In the genomic region with DNA sequence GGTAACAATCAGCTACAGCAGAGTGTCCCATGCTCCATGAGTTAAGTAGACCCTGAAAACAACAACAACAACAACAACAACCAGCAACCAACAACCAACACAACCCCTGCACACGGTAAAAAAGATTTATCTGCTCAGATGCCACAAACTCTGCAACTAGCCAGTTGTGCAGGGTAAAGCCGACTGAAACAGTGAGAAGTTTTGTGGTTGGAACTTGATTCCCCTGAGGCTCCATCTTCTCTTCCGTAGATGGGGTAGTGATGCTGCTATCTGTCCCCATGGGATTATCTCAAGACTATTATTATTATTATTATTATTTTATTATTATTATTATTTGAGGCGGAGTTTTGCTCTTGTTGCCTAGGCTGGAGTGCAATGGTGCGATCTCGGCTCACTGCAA, we compare ENCODE assay signal across 11 cellular contexts. TPM values are rescaled to one million over a fixed set of nuclear protein-coding genes. Genes with fewer than 3 reads are reported as not detected.
DNase-seq lines count a peak whose midpoint lies in the region; ATAC-seq and TF ChIP-seq lines count a peak whose summit lies in the region.
"Had no signal": no experiment of that assay in that cellular context is flagged by ENCODE, and none has a peak within 500 bp of the region (broad histone marks: within the 10 kb centered on the region; RNA-seq: fewer than 3 reads in every experiment).

No MANE protein-coding gene starts in this region.

- no peaks in the 10 kb centered on the region for H3K27me3 ChIP-seq in H7 (ENCODE audit: control insufficient read depth, insufficient read depth, low read length)
- H3K27me3 ChIP-seq: cardiac muscle cell, uterus had no signal

- no peak overlapping the region for H3K4me3 ChIP-seq in H7 (ENCODE audit: insufficient read depth, low read depth, low read length)
- H3K4me3 ChIP-seq: cardiac muscle cell, uterus had no signal

- TF ChIP-seq CTCF in GM10266 (IDR thresholded peaks at IDR 0.05; ENCODE audit: control insufficient read depth, insufficient read depth, low read depth, missing control alignments): no peak

- ATAC-seq in GM19452 (IDR thresholded peaks at IDR 0.05; ENCODE audit: unreplicated experiment) (peak; percentile 51), HG02884 (IDR thresholded peaks at IDR 0.05; ENCODE audit: unreplicated experiment) (peak; percentile 44), HG03571 (IDR thresholded peaks at IDR 0.05; ENCODE audit: unreplicated experiment) (peak; percentile 48)

- H3K36me3 ChIP-seq in H7 (replicated peaks; ENCODE audit: control insufficient read depth, insufficient read depth, low read length): no peaks in the 10 kb centered on the region
- H3K36me3 ChIP-seq: cardiac muscle cell, uterus had no signal

- DNase-seq in GM10266 (ENCODE audit: extremely low spot score) (peak; percentile 24), DMS114 treated with DMSO at 0.1 percent for 48 hours (lab: John Stamatoyannopoulos, UW; ENCODE audit: unreplicated experiment) (no peak), kidney tubule cell (ENCODE audit: low spot score) (no peak), H7 (no peak)
- no peak for DNase-seq in stimulated activated CD4-positive, alpha-beta T cell treated with anti-CD3 and anti-CD28 coated beads, Interleukin-12 subunit alpha, Interleukin-12 subunit beta, amount 100 ng/mL, for 4 hours
- DNase-seq: NCI-H1417 treated with DMSO at 0.1 percent for 48 hours, uterus had no signal

RNA-seq across cellular contexts. Expression of gene RAPGEF2, which starts 50.6 kb away (rescaled TPM):
- total RNA-seq in H7 (2014; rRNA removed; shearing (Covaris generic)): 33.2 and 46.7 TPM in 2 replicates
